9 cellular contexts compared by ENCODE assay signal in genomic region chr15:64224508-64224907, GRCh38.
DNase-seq lines count a peak whose midpoint lies in the region; ATAC-seq and TF ChIP-seq lines count a peak whose summit lies in the region.
"Had no signal": no experiment of that assay in that cellular context is flagged by ENCODE, and none has a peak within 500 bp of the region (broad histone marks: within the 10 kb centered on the region; RNA-seq: fewer than 3 reads in every experiment).

No MANE protein-coding gene starts in this region.

- no peaks in the 10 kb centered on the region for H3K9me3 ChIP-seq in sigmoid colon
- H3K9me3 ChIP-seq in spleen: peaks cover 0 to 12% (median 4%) of the 10 kb centered on the region in 8 donors

- H3K27ac ChIP-seq in sigmoid colon: peak overlapping the region in 3 of 4 donors; percentile 19 to 36 (median 21)
- no peak overlapping the region for H3K27ac ChIP-seq in spleen

- 4 to 19% methylated on average over 2 of the region's 2 CpGs for WGBS in sigmoid colon, 2 donors
- WGBS in spleen, 5 donors: 43 to 64% (median 58%) methylated on average over 2 of the region's 2 CpGs

- peak; percentile 17 for DNase-seq in HCEC 1CT
- peak; percentile 81 for DNase-seq in NCI-H82 (lab: John Stamatoyannopoulos, UW)
- DNase-seq in fibroblast of mammary gland (ENCODE audit: low read depth): peak; percentile 77
- DNase-seq in sigmoid colon: peak; percentile 71
- DNase-seq in spleen: no peak
- DNase-seq in activated naive CD4-positive, alpha-beta T cell treated with anti-CD3 and anti-CD28 coated beads for 36 hours: no peak
- DNase-seq: activated CD4-positive, alpha-beta T cell treated with anti-CD3 and anti-CD28 coated beads, Interleukin-2, amount 50 U/mL, for 48 hours had no signal

- no peak for TF ChIP-seq EP300 in sigmoid colon (IDR thresholded peaks at IDR 0.05)

- H3K4me1 Mint-ChIP-seq in activated naive CD4-positive, alpha-beta T cell treated with anti-CD3 and anti-CD28 coated beads for 36 hours (ENCODE audit: low read depth): peaks cover 22% of the 10 kb centered on the region

- no peak for ATAC-seq in HG03139 (IDR thresholded peaks at IDR 0.05; ENCODE audit: unreplicated experiment)
- ATAC-seq: Panc1 had no signal

- peaks cover 13% of the 10 kb centered on the region for H3K36me3 Mint-ChIP-seq in activated naive CD4-positive, alpha-beta T cell treated with anti-CD3 and anti-CD28 coated beads for 36 hours (ENCODE audit: low read depth)

- no peaks in the 10 kb centered on the region for H3K27me3 Mint-ChIP-seq in activated naive CD4-positive, alpha-beta T cell treated with anti-CD3 and anti-CD28 coated beads for 36 hours (ENCODE audit: low read depth)

- H3K27ac Mint-ChIP-seq in activated naive CD4-positive, alpha-beta T cell treated with anti-CD3 and anti-CD28 coated beads for 36 hours: no peak overlapping the region

- intact Hi-C loops in sigmoid colon (cut with DNase I): loop anchor here (5.0 kb wide), 1 partner anchor 133 kb away; the partner anchor contains the start of gene CSNK1G1
- intact Hi-C loops in spleen (cut with DNase I; ENCODE audit: low total_unique reads): no loop called here
- intact Hi-C loops in activated naive CD4-positive, alpha-beta T cell treated with anti-CD3 and anti-CD28 coated beads for 36 hours (cut with micrococcal nuclease): no loop called here

- H3K4me1 ChIP-seq in sigmoid colon: peaks cover 0 to 24% (median 18%) of the 10 kb centered on the region in 4 donors
- peaks cover 0 to 9% (median 0%) of the 10 kb centered on the region in 6 donors for H3K4me1 ChIP-seq in spleen

- no peak overlapping the region for H3K4me3 ChIP-seq in fibroblast of mammary gland (ENCODE audit: control insufficient read depth, low read depth, low read length)
- H3K4me3 ChIP-seq in sigmoid colon: no peak overlapping the region
- H3K4me3 ChIP-seq in spleen: no peak overlapping the region

- H3K4me3 Mint-ChIP-seq in activated naive CD4-positive, alpha-beta T cell treated with anti-CD3 and anti-CD28 coated beads for 36 hours: no peak overlapping the region

- H3K27me3 ChIP-seq in sigmoid colon (no peaks in the 10 kb centered on the region), spleen (replicated peaks in 1 of 7) (no peaks in the 10 kb centered on the region)

- TF ChIP-seq CTCF in fibroblast of mammary gland (conservative IDR thresholded peaks at IDR 0.05; ENCODE audit: control insufficient read depth, insufficient read depth, low read depth, low read length): no peak
- no peak for TF ChIP-seq CTCF in sigmoid colon (IDR thresholded peaks at IDR 0.05)
- no peak for TF ChIP-seq CTCF in spleen (IDR thresholded peaks at IDR 0.05 in 8 of 11, conservative IDR thresholded peaks at IDR 0.05 in 3 of 11)

- no peaks in the 10 kb centered on the region for H3K9me3 Mint-ChIP-seq in activated naive CD4-positive, alpha-beta T cell treated with anti-CD3 and anti-CD28 coated beads for 36 hours

- no peak for TF ChIP-seq POLR2A in sigmoid colon (IDR thresholded peaks at IDR 0.05)
- TF ChIP-seq POLR2A in spleen (IDR thresholded peaks at IDR 0.05): no peak

- H3K36me3 ChIP-seq in sigmoid colon (no peaks in the 10 kb centered on the region), spleen (peaks cover 0 to 14% (median 0%) of the 10 kb centered on the region in 6 donors)

- CTCF ChIA-PET in activated naive CD4-positive, alpha-beta T cell treated with anti-CD3 and anti-CD28 coated beads for 36 hours (lab: Charles Lee): interaction anchor here (0.6 kb wide), 1 partner anchor 59 kb away, joined by 3 read pairs; no protein-coding TSS in a partner anchor

Comparison
In these comparisons a context has a peak if more than half of its experiments do, and no peak if none do; other contexts are left out.
1. DNase-seq: peak in HCEC 1CT (single experiment), NCI-H82 (single experiment), fibroblast of mammary gland (single experiment) and sigmoid colon (single experiment); none in spleen (single experiment) and activated naive CD4-positive, alpha-beta T cell treated with anti-CD3 and anti-CD28 coated beads for 36 hours (single experiment).
2. H3K27ac ChIP-seq: peak in sigmoid colon (3 of 4); none in spleen (0 of 8).